25 cellular contexts compared by ENCODE assay signal in genomic region chr10:132192991-132193670, GRCh38. TPM values are rescaled to one million over a fixed set of nuclear protein-coding genes. Genes with fewer than 3 reads are reported as not detected.
DNase-seq lines count a peak whose midpoint lies in the region; ATAC-seq and TF ChIP-seq lines count a peak whose summit lies in the region.
"Had no signal": no experiment of that assay in that cellular context is flagged by ENCODE, and none has a peak within 500 bp of the region (broad histone marks: within the 10 kb centered on the region; RNA-seq: fewer than 3 reads in every experiment).

No MANE protein-coding gene starts in this region.

- peak overlapping the region; percentile 70 for H3K9ac ChIP-seq in neuronal stem cell (ENCODE audit: low read depth, low read length, poor library complexity)

- H2BK15ac ChIP-seq in neuronal stem cell (ENCODE audit: low read length), result no peak overlapping the region

- WGBS in neuronal stem cell (ENCODE audit: extremely low coverage in 2 of 2, insufficient read length in 2 of 2, insufficient replicate concordance in 1 of 2), 2 donors, result no CpG with 5 or more reads among the region's 18 CpGs

- H2AFZ ChIP-seq in neuronal stem cell (ENCODE audit: low read length), result no peak overlapping the region

- H3K4me1 Mint-ChIP-seq in natural killer cell treated with Interleukin-12 subunit alpha and Interleukin-12 subunit beta and Interleukin-15 and Interleukin-18, amount 100 ng/mL, for 72 hours (ENCODE audit: low read depth in 2 of 2), result no peaks in the 10 kb centered on the region
- peaks cover 0 to 3% of the 10 kb centered on the region in 2 donors for H3K4me1 Mint-ChIP-seq in natural killer cell
- H3K4me1 Mint-ChIP-seq: activated CD4-positive, alpha-beta memory T cell treated with anti-CD3 and anti-CD28 coated beads, Interleukin-2, amount 10 ng/mL, durations not matched to agents 7 days and 5 days had no signal

- H3K27ac ChIP-seq in neuronal stem cell (replicated peaks; ENCODE audit: low read length) (no peak overlapping the region), Peyer's patch (no peak overlapping the region)
- H3K27ac ChIP-seq: A549, adrenal gland, brain microvascular endothelial cell, gastrocnemius medialis had no signal

- H3K9me3 Mint-ChIP-seq in natural killer cell treated with Interleukin-12 subunit alpha and Interleukin-12 subunit beta and Interleukin-15 and Interleukin-18, amount 100 ng/mL, for 72 hours, result no peaks in the 10 kb centered on the region
- H3K9me3 Mint-ChIP-seq in natural killer cell, result no peaks in the 10 kb centered on the region
- H3K9me3 Mint-ChIP-seq: activated T-helper 1 cell treated with anti-CD3 and anti-CD28 coated beads, Interleukin-12 subunit alpha, Interleukin-12 subunit beta, Interleukin-2, Interleukin-4 antibody, amounts not matched to agents 30 ng/mL and 10 ng/mL and 1 ng/mL, durations not matched to agents 14 hours and 24 hours and 36 hours; CD8-positive, alpha-beta T cell had no signal

- no peak overlapping the region for H2BK120ac ChIP-seq in neuronal stem cell (ENCODE audit: low read depth, low read length)

- no peak overlapping the region for H3K4me2 ChIP-seq in neuronal stem cell (ENCODE audit: insufficient read depth, low read length, poor library complexity, severe bottlenecking)
- H3K4me2 ChIP-seq: A549 had no signal

- no peak overlapping the region for H3K18ac ChIP-seq in neuronal stem cell (ENCODE audit: low read length)

- no peak for TF ChIP-seq POLR2A in Peyer's patch (IDR thresholded peaks at IDR 0.05)

- no peak overlapping the region for H3K14ac ChIP-seq in neuronal stem cell (ENCODE audit: low read length)

- peak overlapping the region; percentile 20 for H3K23ac ChIP-seq in neuronal stem cell (ENCODE audit: low read depth, low read length, poor library complexity)

- H4K91ac ChIP-seq in neuronal stem cell (ENCODE audit: low read depth, low read length, poor library complexity), result no peak overlapping the region

- H2BK5ac ChIP-seq in neuronal stem cell (ENCODE audit: low read length), result no peak overlapping the region

- H3K4me3 ChIP-seq in neuronal stem cell (ENCODE audit: low read length in 2 of 2) (no peak overlapping the region), Peyer's patch (no peak overlapping the region)
- H3K4me3 ChIP-seq: A549, adrenal gland, gastrocnemius medialis, K562 had no signal

- H2AK5ac ChIP-seq in neuronal stem cell (ENCODE audit: low read depth, low read length), result no peak overlapping the region

- peak; percentile 49 for DNase-seq in natural killer cell treated with Interleukin-12 subunit alpha and Interleukin-12 subunit beta and Interleukin-15 and Interleukin-18, amount 100 ng/mL, for 72 hours (ENCODE audit: low spot score)
- DNase-seq in natural killer cell, result no peak
- peak; percentile 88 for DNase-seq in cardiac septum (ENCODE audit: low spot score)
- no peak for DNase-seq in neuronal stem cell (ENCODE audit: low spot score)
- DNase-seq in activated CD8-positive, alpha-beta memory T cell treated with anti-CD3 and anti-CD28 coated beads, Interleukin-2, amount 50 U/mL, for 48 hours, result no peak
- no peak for DNase-seq in Peyer's patch
- no peak for DNase-seq in islet precursor cell
- DNase-seq: activated CD4-positive, alpha-beta memory T cell treated with anti-CD3 and anti-CD28 coated beads, Interleukin-2, amount 10 ng/mL, durations not matched to agents 7 days and 5 days; activated CD8-positive, alpha-beta memory T cell treated with anti-CD3 and anti-CD28 coated beads, Interleukin-2, amount 50 U/mL, for 4 hours; activated naive CD4-positive, alpha-beta T cell treated with Interleukin-2 at 50 U/mL for 16 hours; AML-193; brain microvascular endothelial cell; CD8-positive, alpha-beta T cell; effector CD4-positive, alpha-beta T cell; gastrocnemius medialis; mesendoderm; NCI-H1092 treated with DMSO at 0.1 percent for 48 hours; NCI-H1694 treated with DMSO at 0.1 percent for 48 hours; OCI-M1; stimulated activated naive CD4-positive, alpha-beta T cell treated with Interleukin-2 at 50 U/mL for 16 hours had no signal

- H3K27ac Mint-ChIP-seq in natural killer cell treated with Interleukin-12 subunit alpha and Interleukin-12 subunit beta and Interleukin-15 and Interleukin-18, amount 100 ng/mL, for 72 hours, result no peak overlapping the region
- H3K27ac Mint-ChIP-seq in natural killer cell, result no peak overlapping the region
- H3K27ac Mint-ChIP-seq: activated CD4-positive, alpha-beta memory T cell treated with anti-CD3 and anti-CD28 coated beads, Interleukin-2, amount 10 ng/mL, durations not matched to agents 7 days and 5 days; activated T-helper 1 cell treated with anti-CD3 and anti-CD28 coated beads, Interleukin-12 subunit alpha, Interleukin-12 subunit beta, Interleukin-2, Interleukin-4 antibody, amounts not matched to agents 30 ng/mL and 10 ng/mL and 1 ng/mL, durations not matched to agents 14 hours and 24 hours and 36 hours; CD8-positive, alpha-beta T cell had no signal

- H3K4ac ChIP-seq in neuronal stem cell (ENCODE audit: low read length), result no peak overlapping the region

- no peak overlapping the region for H4K8ac ChIP-seq in neuronal stem cell (ENCODE audit: low read depth, low read length)

- H3K4me3 Mint-ChIP-seq in natural killer cell treated with Interleukin-12 subunit alpha and Interleukin-12 subunit beta and Interleukin-15 and Interleukin-18, amount 100 ng/mL, for 72 hours, result no peak overlapping the region
- no peak overlapping the region for H3K4me3 Mint-ChIP-seq in natural killer cell
- H3K4me3 Mint-ChIP-seq: activated CD4-positive, alpha-beta memory T cell treated with anti-CD3 and anti-CD28 coated beads, Interleukin-2, amount 10 ng/mL, durations not matched to agents 7 days and 5 days; activated T-helper 1 cell treated with anti-CD3 and anti-CD28 coated beads, Interleukin-12 subunit alpha, Interleukin-12 subunit beta, Interleukin-2, Interleukin-4 antibody, amounts not matched to agents 30 ng/mL and 10 ng/mL and 1 ng/mL, durations not matched to agents 14 hours and 24 hours and 36 hours; CD8-positive, alpha-beta T cell had no signal

- H3K27me3 Mint-ChIP-seq in natural killer cell treated with Interleukin-12 subunit alpha and Interleukin-12 subunit beta and Interleukin-15 and Interleukin-18, amount 100 ng/mL, for 72 hours, result peaks cover 17% of the 10 kb centered on the region in 2 donors
- peaks cover 20 to 21% of the 10 kb centered on the region in 2 donors for H3K27me3 Mint-ChIP-seq in natural killer cell (ENCODE audit: low read depth in 2 of 2)

- ATAC-seq in natural killer cell treated with Interleukin-12 subunit alpha and Interleukin-12 subunit beta and Interleukin-15 and Interleukin-18, amount 100 ng/mL, for 72 hours, result no peak
- ATAC-seq in natural killer cell, result no peak
- no peak for ATAC-seq in HG02852 (IDR thresholded peaks at IDR 0.05; ENCODE audit: unreplicated experiment)
- ATAC-seq: CD8-positive, alpha-beta T cell; gastrocnemius medialis; K562 had no signal

- H3K4me1 ChIP-seq in neuronal stem cell (ENCODE audit: control insufficient read depth in 2 of 2, insufficient read depth in 1 of 2, low read depth in 1 of 2, low read length in 2 of 2) (peaks cover 0 to 2% of the 10 kb centered on the region in 2 donors), Peyer's patch (no peaks in the 10 kb centered on the region)
- H3K4me1 ChIP-seq: A549, gastrocnemius medialis had no signal

- no peak for TF ChIP-seq CTCF in natural killer cell (IDR thresholded peaks at IDR 0.05)
- TF ChIP-seq CTCF in Peyer's patch (IDR thresholded peaks at IDR 0.05), result no peak

- H2BK12ac ChIP-seq in neuronal stem cell (ENCODE audit: low read length), result no peak overlapping the region

- peaks cover 11% of the 10 kb centered on the region for H3K79me1 ChIP-seq in neuronal stem cell (ENCODE audit: low read depth, low read length)

- H3K36me3 ChIP-seq in neuronal stem cell (replicated peaks in 1 of 2; ENCODE audit: control insufficient read depth in 2 of 2, insufficient read depth in 2 of 2, low read length in 2 of 2) (peaks cover 39 to 98% of the 10 kb centered on the region in 2 donors), Peyer's patch (no peaks in the 10 kb centered on the region)
- H3K36me3 ChIP-seq: adrenal gland, brain microvascular endothelial cell, gastrocnemius medialis had no signal

- H3K27me3 ChIP-seq in neuronal stem cell (ENCODE audit: control insufficient read depth in 3 of 3, insufficient read depth in 3 of 3, low read depth in 1 of 3, low read length in 3 of 3) (peaks cover 0 to 6% (median 0%) of the 10 kb centered on the region in 3 experiments), Peyer's patch (peaks cover 0 to 4% of the 10 kb centered on the region in 2 donors)

- H3K9me3 ChIP-seq in neuronal stem cell (replicated peaks in 1 of 2; ENCODE audit: control insufficient read depth in 2 of 2, insufficient read depth in 1 of 2, low read depth in 1 of 2, low read length in 2 of 2) (no peaks in the 10 kb centered on the region), Peyer's patch (no peaks in the 10 kb centered on the region)
- H3K9me3 ChIP-seq: A549, adrenal gland, gastrocnemius medialis had no signal

- H3K36me3 Mint-ChIP-seq in natural killer cell treated with Interleukin-12 subunit alpha and Interleukin-12 subunit beta and Interleukin-15 and Interleukin-18, amount 100 ng/mL, for 72 hours, result no peaks in the 10 kb centered on the region
- no peaks in the 10 kb centered on the region for H3K36me3 Mint-ChIP-seq in natural killer cell
- H3K36me3 Mint-ChIP-seq: CD8-positive, alpha-beta T cell had no signal

- intact Hi-C loops in natural killer cell (cut with micrococcal nuclease), result no loop called here
- intact Hi-C loops in cardiac septum (cut with DNase I), result no loop called here

RNA-seq across cellular contexts. Expression of gene DPYSL4, which starts 6.4 kb away (rescaled TPM):
- 10 to 100 TPM in 1 of 2 donors, 1 to 10 TPM in 1; 6.5 to 19.2 TPM for total RNA-seq in natural killer cell treated with Interleukin-12 subunit alpha and Interleukin-12 subunit beta and Interleukin-15 and Interleukin-18, amount 100 ng/mL, for 72 hours
- total RNA-seq in natural killer cell (1 to 10 TPM in 2 of 3 donors, under 1 TPM in 1; 0.40 to 1.3 (median 1.0) TPM), cardiac septum (55.4 TPM), Peyer's patch (under 1 TPM in 1 of 4 donors, not detected in 3; 0.27 TPM)
- 27.1 TPM for polyA plus RNA-seq in neuronal stem cell (2013, experiment 1 of 2)
- 25.4 TPM for polyA plus RNA-seq in neuronal stem cell (2013, experiment 2 of 2)
- total RNA-seq: K562 had no signal

Comparison
In these comparisons a context has a peak if more than half of its experiments do, and no peak if none do; other contexts are left out.
1. DNase-seq: peak in natural killer cell treated with Interleukin-12 subunit alpha and Interleukin-12 subunit beta and Interleukin-15 and Interleukin-18, amount 100 ng/mL, for 72 hours (single experiment) and cardiac septum (single experiment); none in natural killer cell (single experiment), neuronal stem cell (single experiment), activated CD8-positive, alpha-beta memory T cell treated with anti-CD3 and anti-CD28 coated beads, Interleukin-2, amount 50 U/mL, for 48 hours (single experiment), Peyer's patch (0 of 3) and islet precursor cell (single experiment).